In genomic region chr18:78717051-78717765, GRCh38 we compare ENCODE assay signal across 1 cellular context.
TF ChIP-seq lines count a peak whose summit lies in the region.

No MANE protein-coding gene starts in this region.

TF ChIP-seq in H1, 55 proteins besides CTCF, POLR2A, EP300 and RAD21:
- TF ChIP-seq TEAD4 (IDR thresholded peaks at IDR 0.05; ENCODE audit: low read depth, low read length) = no peak
- no peak for TF ChIP-seq SIN3A (conservative IDR thresholded peaks at IDR 0.05 in 1 of 2, IDR thresholded peaks at IDR 0.05 in 1 of 2; ENCODE audit: low read depth in 1 of 2, low read length in 2 of 2)
- TF ChIP-seq, protein P1, sequence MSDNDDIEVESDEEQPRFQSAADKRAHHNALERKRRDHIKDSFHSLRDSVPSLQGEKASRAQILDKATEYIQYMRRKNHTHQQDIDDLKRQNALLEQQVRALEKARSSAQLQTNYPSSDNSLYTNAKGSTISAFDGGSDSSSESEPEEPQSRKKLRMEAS (IDR thresholded peaks at IDR 0.05) = no peak
- TF ChIP-seq RNF2 (IDR thresholded peaks at IDR 0.05; ENCODE audit: borderline replicate concordance, low read depth, low read length, missing control alignments, poor library complexity, severe bottlenecking) = no peak
- no peak for TF ChIP-seq SP4 (IDR thresholded peaks at IDR 0.05; ENCODE audit: low read length)
- no peak for TF ChIP-seq SUZ12 (IDR thresholded peaks at IDR 0.05; ENCODE audit: low read length)
- no peak for TF ChIP-seq EZH2 (IDR thresholded peaks at IDR 0.05; ENCODE audit: low read depth, low read length, severe bottlenecking)
- TF ChIP-seq BRCA1 (IDR thresholded peaks at IDR 0.05; ENCODE audit: low read depth, low read length) = no peak
- no peak for TF ChIP-seq CHD1 (IDR thresholded peaks at IDR 0.05; ENCODE audit: low read depth, low read length)
- TF ChIP-seq JUND (IDR thresholded peaks at IDR 0.05; ENCODE audit: low read length) = no peak
- no peak for TF ChIP-seq NRF1 (IDR thresholded peaks at IDR 0.05; ENCODE audit: low read depth, low read length)
